In the genomic region with DNA sequence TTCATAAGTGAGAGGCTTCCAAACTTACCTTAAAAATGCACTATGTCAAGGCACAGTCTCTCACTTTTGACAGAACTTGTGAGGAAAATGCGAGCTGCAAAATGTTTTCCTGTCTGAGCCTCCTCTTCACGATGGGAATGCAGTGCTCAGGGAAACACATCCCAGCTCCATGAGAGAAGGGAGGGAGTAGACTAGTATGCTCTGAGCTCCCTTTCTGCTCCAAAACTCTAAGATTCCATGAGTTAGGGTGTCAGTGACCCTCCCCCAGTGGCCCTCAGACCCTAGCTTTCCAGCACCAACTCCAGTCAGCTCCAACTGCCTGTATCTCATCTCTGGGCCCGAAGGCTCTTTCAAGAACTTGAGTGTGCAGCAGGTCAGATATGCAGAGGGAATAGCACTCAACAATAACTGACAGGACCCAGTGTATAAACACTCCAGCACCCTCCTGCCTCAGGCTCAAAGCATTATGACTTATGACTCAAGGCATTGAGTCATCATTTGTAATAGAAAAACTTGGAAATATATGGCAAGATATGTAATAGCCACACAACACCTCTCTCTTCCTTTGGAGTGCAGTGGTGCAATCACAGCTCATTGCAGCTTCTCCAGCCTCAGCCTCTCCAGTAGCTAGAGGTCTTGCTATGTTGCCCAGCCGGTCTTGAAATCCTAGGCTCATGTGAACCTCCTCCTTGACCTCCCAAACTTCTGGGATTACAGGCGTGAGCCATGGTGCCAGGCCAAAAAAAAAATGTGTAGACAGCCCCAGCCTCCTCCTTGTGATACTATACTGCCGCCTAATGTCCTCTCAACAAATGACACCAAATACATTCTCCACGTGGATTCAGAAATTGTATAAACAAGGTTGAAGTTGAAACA, we compare ENCODE assay signal across 8 cellular contexts. TPM values are rescaled to one million over a fixed set of nuclear protein-coding genes. Genes with fewer than 3 reads are reported as not detected.
DNase-seq lines count a peak whose midpoint lies in the region; ATAC-seq and TF ChIP-seq lines count a peak whose summit lies in the region.

No MANE protein-coding gene starts in this region.

- CTCF ChIA-PET in WTC11 (lab: Charles Lee): interaction anchor here (0.5 to 1.3 kb wide), 6 partner anchors 96 to 244 kb away, joined by 3 to 7 read pairs (median 4); partner anchors contain the start of gene VSX1

- H3K9me3 Mint-ChIP-seq in WTC11: peaks cover 37% of the 10 kb centered on the region

- peaks cover 27% of the 10 kb centered on the region for H3K27me3 Mint-ChIP-seq in WTC11 (ENCODE audit: low read depth)

- H3K36me3 ChIP-seq in gastroesophageal sphincter (no peaks in the 10 kb centered on the region), rectal smooth muscle tissue (ENCODE audit: control insufficient read depth, insufficient read depth, low read length) (no peaks in the 10 kb centered on the region)

- H3K27ac ChIP-seq in C4-2B: peak overlapping the region; percentile 54
- peak overlapping the region; percentile 40 to 73 (median 55) for H3K27ac ChIP-seq in gastroesophageal sphincter
- H3K27ac ChIP-seq in rectal smooth muscle tissue (ENCODE audit: low read depth, low read length): peak overlapping the region; percentile 41

- H3K27me3 ChIP-seq in gastroesophageal sphincter (no peaks in the 10 kb centered on the region), rectal smooth muscle tissue (ENCODE audit: control insufficient read depth, insufficient read depth, low read length) (no peaks in the 10 kb centered on the region)

- ATAC-seq in WTC11 (peak; percentile 83), gastroesophageal sphincter (peak; percentile 94), GM21423 (IDR thresholded peaks at IDR 0.05; ENCODE audit: unreplicated experiment) (no peak), HG02970 (IDR thresholded peaks at IDR 0.05; ENCODE audit: low FRiP score, unreplicated experiment) (no peak)

- no peak for TF ChIP-seq POLR2A in gastroesophageal sphincter (IDR thresholded peaks at IDR 0.05)

- DNase-seq in GM13977 (ENCODE audit: low spot score) (peak; percentile 67), NCI-H2029 treated with DMSO at 0.1 percent for 48 hours (lab: John Stamatoyannopoulos, UW) (peak; percentile 31), WTC11 (ENCODE audit: low spot score) (no peak)

- H3K4me3 ChIP-seq in gastroesophageal sphincter: no peak overlapping the region
- no peak overlapping the region for H3K4me3 ChIP-seq in rectal smooth muscle tissue (ENCODE audit: low read length)

- H3K4me1 ChIP-seq in gastroesophageal sphincter (peaks cover 0 to 18% (median 0%) of the 10 kb centered on the region in 3 donors), rectal smooth muscle tissue (ENCODE audit: control insufficient read depth, insufficient read depth, low read length) (peaks cover 4% of the 10 kb centered on the region)

- H3K36me3 Mint-ChIP-seq in WTC11: no peaks in the 10 kb centered on the region

- POLR2A ChIA-PET in WTC11 (lab: Charles Lee): interaction anchor here (0.6 kb wide), 1 partner anchor 53 kb away, joined by 3 read pairs; no protein-coding TSS in a partner anchor

- TF ChIP-seq CTCF in C4-2B (conservative IDR thresholded peaks at IDR 0.05): peak; percentile 98
- peak; percentile 81 for TF ChIP-seq CTCF in GM13977 (IDR thresholded peaks at IDR 0.05; ENCODE audit: extremely low read depth, insufficient read depth, missing control alignments)
- peak; percentile 41; the same call in 1 of the 2 replicates for TF ChIP-seq CTCF in WTC11 (IDR thresholded peaks at IDR 0.05)
- TF ChIP-seq CTCF in gastroesophageal sphincter (IDR thresholded peaks at IDR 0.05): peak; percentile 71 to 80 (median 78)

- H3K27ac Mint-ChIP-seq in WTC11: no peak overlapping the region

- TF ChIP-seq EP300 in gastroesophageal sphincter (IDR thresholded peaks at IDR 0.05): no peak

- no peak overlapping the region for H3K9ac ChIP-seq in rectal smooth muscle tissue (ENCODE audit: low read length)

- peaks cover 0 to 12% (median 0%) of the 10 kb centered on the region in 3 donors for H3K9me3 ChIP-seq in gastroesophageal sphincter

- in situ Hi-C loops in GM13977 (cut with MboI; ENCODE audit: low pct_unique_long_range_greater_than_20kb, low sequenced_read_pairs, unreplicated experiment): loop anchor here (25.0 kb wide), 1 partner anchor 192 kb away; the partner anchor contains the start of gene APMAP

- WGBS in gastroesophageal sphincter (ENCODE audit: low coverage in 1 of 2), 2 donors: 23% methylated on average over 6 to 7 of the region's 7 CpGs

- H3K4me1 Mint-ChIP-seq in WTC11: no peaks in the 10 kb centered on the region

- H3K4me3 Mint-ChIP-seq in WTC11: no peak overlapping the region

TF ChIP-seq in WTC11, 78 proteins besides CTCF, POLR2A, EP300 and RAD21:
- TF ChIP-seq, protein P1, sequence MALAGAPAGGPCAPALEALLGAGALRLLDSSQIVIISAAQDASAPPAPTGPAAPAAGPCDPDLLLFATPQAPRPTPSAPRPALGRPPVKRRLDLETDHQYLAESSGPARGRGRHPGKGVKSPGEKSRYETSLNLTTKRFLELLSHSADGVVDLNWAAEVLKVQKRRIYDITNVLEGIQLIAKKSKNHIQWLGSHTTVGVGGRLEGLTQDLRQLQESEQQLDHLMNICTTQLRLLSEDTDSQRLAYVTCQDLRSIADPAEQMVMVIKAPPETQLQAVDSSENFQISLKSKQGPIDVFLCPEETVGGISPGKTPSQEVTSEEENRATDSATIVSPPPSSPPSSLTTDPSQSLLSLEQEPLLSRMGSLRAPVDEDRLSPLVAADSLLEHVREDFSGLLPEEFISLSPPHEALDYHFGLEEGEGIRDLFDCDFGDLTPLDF (CRISPR knock-in tag; IDR thresholded peaks at IDR 0.05): no peak
- TF ChIP-seq ZNF396 (CRISPR knock-in tag; IDR thresholded peaks at IDR 0.05; ENCODE audit: borderline replicate concordance): no peak
- TF ChIP-seq GABPB1 (CRISPR knock-in tag; IDR thresholded peaks at IDR 0.05): 0 out of 2 replicates have a peak, but pooled peaks have one; percentile 30
- no peak for TF ChIP-seq SP1 (CRISPR knock-in tag; conservative IDR thresholded peaks at IDR 0.05)
- TF ChIP-seq, protein P2, sequence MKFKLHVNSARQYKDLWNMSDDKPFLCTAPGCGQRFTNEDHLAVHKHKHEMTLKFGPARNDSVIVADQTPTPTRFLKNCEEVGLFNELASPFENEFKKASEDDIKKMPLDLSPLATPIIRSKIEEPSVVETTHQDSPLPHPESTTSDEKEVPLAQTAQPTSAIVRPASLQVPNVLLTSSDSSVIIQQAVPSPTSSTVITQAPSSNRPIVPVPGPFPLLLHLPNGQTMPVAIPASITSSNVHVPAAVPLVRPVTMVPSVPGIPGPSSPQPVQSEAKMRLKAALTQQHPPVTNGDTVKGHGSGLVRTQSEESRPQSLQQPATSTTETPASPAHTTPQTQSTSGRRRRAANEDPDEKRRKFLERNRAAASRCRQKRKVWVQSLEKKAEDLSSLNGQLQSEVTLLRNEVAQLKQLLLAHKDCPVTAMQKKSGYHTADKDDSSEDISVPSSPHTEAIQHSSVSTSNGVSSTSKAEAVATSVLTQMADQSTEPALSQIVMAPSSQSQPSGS (CRISPR knock-in tag; IDR thresholded peaks at IDR 0.05; ENCODE audit: borderline replicate concordance, low read depth): no peak

RNA-seq across cellular contexts. Expression of gene ENTPD6, which starts 16.7 kb away (rescaled TPM):
- total RNA-seq in WTC11 (2021) (41.1 to 56.9 TPM (median 47.4 TPM) in 3 replicates), gastroesophageal sphincter (10 to 100 TPM; 34.8 to 49.2 (median 43.9) TPM)

Comparison
In these comparisons a context has a peak if more than half of its experiments do, and no peak if none do; other contexts are left out.
1. CTCF ChIP-seq: peak in every context shown above with its lines; median percentile 98 in C4-2B; 81 in GM13977; 78 in gastroesophageal sphincter; 41 in WTC11.
2. ATAC-seq: peak in WTC11 (single experiment) and gastroesophageal sphincter (single experiment); none in GM21423 (single experiment) and HG02970 (single experiment).
3. Peak in every context shown above with its lines, with median percentiles within 50 percentile points of each other: H3K27ac ChIP-seq.